8 cellular contexts compared by ENCODE assay signal in the genomic region with DNA sequence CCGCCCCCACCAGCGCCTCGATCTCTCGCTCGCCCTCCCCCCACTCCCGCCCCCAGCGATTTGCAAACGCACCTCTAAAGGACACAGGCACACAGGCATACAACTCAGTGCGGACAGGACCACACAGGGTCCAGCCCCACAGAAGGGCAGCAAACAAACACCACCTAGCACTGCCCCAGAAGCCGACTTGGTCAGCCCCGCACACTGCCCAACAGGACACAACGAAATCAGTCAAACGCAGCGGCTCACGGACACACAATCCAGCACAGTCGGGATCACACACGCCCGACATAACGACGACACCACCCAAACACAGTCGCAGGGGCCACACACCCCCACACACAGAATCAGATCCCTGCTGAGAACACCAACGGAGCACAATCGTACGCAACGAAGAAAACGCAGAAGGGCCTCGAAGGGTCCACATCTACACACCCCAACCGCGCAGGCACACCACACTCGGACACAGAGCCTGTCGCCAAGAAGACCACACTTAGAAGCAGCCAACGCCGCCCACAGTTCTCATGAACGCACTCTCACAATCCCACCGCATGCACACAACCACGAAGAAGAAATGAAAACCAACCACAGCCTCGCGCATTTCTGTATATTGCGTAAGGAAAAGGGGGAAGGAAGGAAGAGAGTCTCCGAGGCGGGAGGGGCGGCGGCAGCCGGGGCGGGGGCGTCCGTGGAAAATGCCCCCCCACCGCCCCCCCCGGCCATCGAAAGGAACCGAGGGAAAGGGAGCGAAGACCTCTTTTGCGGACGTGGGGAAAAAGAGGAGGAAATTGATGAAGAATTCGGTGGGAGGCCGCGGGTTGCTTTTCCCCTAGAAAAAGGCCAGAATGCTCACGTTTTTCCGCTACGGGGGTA. TPM values are rescaled to one million over a fixed set of nuclear protein-coding genes. Genes with fewer than 3 reads are reported as not detected.
A peak's percentile ranks its signal among the peaks of the same experiment; 100 is the strongest.
DNase-seq lines count a peak whose midpoint lies in the region; ATAC-seq, FAIRE-seq and TF ChIP-seq lines count a peak whose summit lies in the region.

No MANE protein-coding gene starts in this region.

- H3K9ac ChIP-seq in astrocyte (ENCODE audit: low read length) (no peak overlapping the region), skeletal muscle satellite cell (ENCODE audit: low read depth, low read length) (no peak overlapping the region)

- H3K4me2 ChIP-seq in astrocyte (ENCODE audit: low read length) (peak overlapping the region; percentile 52), skeletal muscle satellite cell (ENCODE audit: low read length) (peak overlapping the region; percentile 60)

- H3K27ac ChIP-seq in CD8-positive, alpha-beta memory T cell (ENCODE audit: low read depth, low read length) = peak overlapping the region; percentile 85
- no peak overlapping the region for H3K27ac ChIP-seq in astrocyte (ENCODE audit: low read depth, low read length)

- CTCF ChIA-PET in CD8-positive, alpha-beta memory T cell (lab: Charles Lee) = no interaction called here

- peak overlapping the region; percentile 67 for H3K4me3 ChIP-seq in CD8-positive, alpha-beta memory T cell (ENCODE audit: low read length)
- H3K4me3 ChIP-seq in astrocyte (ENCODE audit: insufficient read depth, low read depth, low read length) (no peak overlapping the region), iPS-18c (ENCODE audit: insufficient read depth, low read depth, low read length) (peak overlapping the region; percentile 28; the same call in 1 of the 2 replicates), skeletal muscle satellite cell (ENCODE audit: low read length) (peak overlapping the region; percentile 14)

- peaks cover 59 to 86% of the 10 kb centered on the region in 2 donors for H3K27me3 Mint-ChIP-seq in CD8-positive, alpha-beta memory T cell
- peaks cover 78% of the 10 kb centered on the region for H3K27me3 Mint-ChIP-seq in astrocyte (ENCODE audit: low read depth, unreplicated experiment)

- no peak for ATAC-seq in GM19023 (IDR thresholded peaks at IDR 0.05; ENCODE audit: unreplicated experiment)

- no peak overlapping the region for H2AFZ ChIP-seq in astrocyte (ENCODE audit: low read depth, low read length)

- no peaks in the 10 kb centered on the region for H3K9me3 ChIP-seq in CD8-positive, alpha-beta memory T cell (ENCODE audit: low read length)
- H3K9me3 ChIP-seq in astrocyte (ENCODE audit: insufficient read depth, low read depth, low read length) = no peaks in the 10 kb centered on the region
- H3K9me3 ChIP-seq in iPS-18c (ENCODE audit: control insufficient read depth, insufficient read depth, low read length) = peaks cover 4% of the 10 kb centered on the region
- no peaks in the 10 kb centered on the region for H3K9me3 ChIP-seq in skeletal muscle satellite cell (replicated peaks; ENCODE audit: low read length)

- peaks cover 0 to 3% (median 0%) of the 10 kb centered on the region in 5 donors for H3K9me3 Mint-ChIP-seq in CD8-positive, alpha-beta memory T cell
- H3K9me3 Mint-ChIP-seq in astrocyte (ENCODE audit: unreplicated experiment) = peaks cover 11% of the 10 kb centered on the region

- TF ChIP-seq CTCF in astrocyte (IDR thresholded peaks at IDR 0.05; ENCODE audit: insufficient read depth, low read depth, low read length) = no peak

- peaks cover 8% of the 10 kb centered on the region for H4K20me1 ChIP-seq in astrocyte (ENCODE audit: insufficient read depth, low read length)

- peaks cover 24% of the 10 kb centered on the region for H3K4me1 ChIP-seq in CD8-positive, alpha-beta memory T cell (ENCODE audit: insufficient read depth, low read length)
- H3K4me1 ChIP-seq in astrocyte (ENCODE audit: insufficient read depth, low read length) = no peaks in the 10 kb centered on the region
- peaks cover 6% of the 10 kb centered on the region for H3K4me1 ChIP-seq in skeletal muscle satellite cell (ENCODE audit: control insufficient read depth, insufficient read depth, low read length)

- H3K27ac Mint-ChIP-seq in CD8-positive, alpha-beta memory T cell = peak overlapping the region in 3 of 8 donors; percentile 23 to 65 (median 52)
- H3K27ac Mint-ChIP-seq in astrocyte (ENCODE audit: unreplicated experiment) = peak overlapping the region; percentile 73

- peak overlapping the region; percentile 16 to 87 (median 83) for H3K4me3 Mint-ChIP-seq in CD8-positive, alpha-beta memory T cell
- peak overlapping the region; percentile 68 for H3K4me3 Mint-ChIP-seq in astrocyte (ENCODE audit: unreplicated experiment)

- peaks cover 0 to 3% (median 0%) of the 10 kb centered on the region in 3 donors for H3K36me3 Mint-ChIP-seq in CD8-positive, alpha-beta memory T cell
- no peaks in the 10 kb centered on the region for H3K36me3 Mint-ChIP-seq in astrocyte (ENCODE audit: low read depth, unreplicated experiment)

- H3K4me1 Mint-ChIP-seq in CD8-positive, alpha-beta memory T cell = peaks cover 24 to 35% (median 34%) of the 10 kb centered on the region in 3 donors
- H3K4me1 Mint-ChIP-seq in astrocyte (ENCODE audit: low read depth, unreplicated experiment) = peaks cover 13% of the 10 kb centered on the region

- H3K27me3 ChIP-seq in CD8-positive, alpha-beta memory T cell (ENCODE audit: insufficient read depth, low read length, poor library complexity, severe bottlenecking) = peaks cover 52% of the 10 kb centered on the region
- H3K27me3 ChIP-seq in astrocyte (ENCODE audit: insufficient read depth, low read length) = peaks cover 86% of the 10 kb centered on the region
- H3K27me3 ChIP-seq in skeletal muscle satellite cell (ENCODE audit: control insufficient read depth, insufficient read depth, low read length) = peaks cover 88% of the 10 kb centered on the region

- DNase-seq in CD8-positive, alpha-beta memory T cell = peak in 1 of 5 donors; percentile 18
- DNase-seq in MV-4-11 (lab: John Stamatoyannopoulos, UW) = peak; percentile 85
- peak; percentile 29 for DNase-seq in astrocyte (ENCODE audit: low read depth)
- no peak for DNase-seq in T-helper 9 cell
- DNase-seq in hepatic stellate cell (ENCODE audit: low spot score) = no peak

- no peaks in the 10 kb centered on the region for H3K79me2 ChIP-seq in astrocyte (ENCODE audit: insufficient read depth, low read length)

- POLR2A ChIA-PET in CD8-positive, alpha-beta memory T cell (lab: Charles Lee) = no interaction called here

- no peaks in the 10 kb centered on the region for H3K36me3 ChIP-seq in CD8-positive, alpha-beta memory T cell (ENCODE audit: insufficient read depth, low read length)
- H3K36me3 ChIP-seq in astrocyte (ENCODE audit: insufficient read depth, low read length) = no peaks in the 10 kb centered on the region
- no peaks in the 10 kb centered on the region for H3K36me3 ChIP-seq in skeletal muscle satellite cell (ENCODE audit: insufficient read depth, low read length)

- FAIRE-seq in astrocyte (lab: Jason Lieb, UNC) = no peak

RNA-seq across cellular contexts. Expression of gene TAL1, which starts 0.5 kb away (rescaled TPM):
- total RNA-seq in CD8-positive, alpha-beta memory T cell = not detected
- polyA plus RNA-seq in CD8-positive, alpha-beta memory T cell = not detected
- 0.14 and 0.17 TPM in 2 replicates for total RNA-seq in astrocyte
- not detected in 2 replicates for total RNA-seq in skeletal muscle satellite cell (2012; rRNA removed)

RNA-seq across cellular contexts. Expression of gene PDZK1IP1, which starts 41.7 kb away (rescaled TPM):
- total RNA-seq in CD8-positive, alpha-beta memory T cell = not detected
- not detected for polyA plus RNA-seq in CD8-positive, alpha-beta memory T cell
- 0.34 TPM in 1 of 2 replicates, not detected in the other for total RNA-seq in astrocyte
- not detected in 2 replicates for total RNA-seq in skeletal muscle satellite cell (2012; rRNA removed)

Comparison
In these comparisons a context has a peak if more than half of its experiments do, and no peak if none do; other contexts are left out.
1. DNase-seq: peak in MV-4-11 (single experiment) and astrocyte (single experiment); none in T-helper 9 cell (single experiment) and hepatic stellate cell (single experiment).